ENCODE assay signal across 7 cellular contexts in the genomic region with DNA sequence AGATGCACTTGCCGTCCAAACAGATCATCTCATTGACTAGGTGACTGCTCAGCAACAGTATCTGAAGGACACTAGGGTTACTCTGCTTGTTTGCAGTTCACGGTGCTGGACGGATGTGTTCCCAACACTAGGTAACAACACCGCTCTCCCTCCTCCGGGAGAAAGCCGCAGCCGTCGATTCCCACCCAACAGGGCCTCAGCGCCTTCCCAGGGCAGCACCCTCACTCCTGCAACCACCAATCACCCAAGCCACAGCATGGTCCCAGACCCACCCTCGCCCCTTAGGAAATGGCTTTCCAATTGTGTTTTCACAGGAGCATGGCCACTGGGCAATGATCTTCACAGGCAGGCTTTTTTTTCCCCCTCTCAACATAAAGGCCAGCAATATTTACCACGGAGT. TPM values are rescaled to one million over a fixed set of nuclear protein-coding genes. Genes with fewer than 3 reads are reported as not detected.
DNase-seq lines count a peak whose midpoint lies in the region; ATAC-seq, FAIRE-seq and TF ChIP-seq lines count a peak whose summit lies in the region.

No MANE protein-coding gene starts in this region.

- H3K4me2 ChIP-seq in HCT116 (ENCODE audit: low read length): peak overlapping the region; percentile 84

- no peaks in the 10 kb centered on the region for H3K36me3 ChIP-seq in HCT116 (ENCODE audit: control insufficient read depth in 1 of 2, insufficient read depth in 2 of 2, low read length in 2 of 2)
- no peaks in the 10 kb centered on the region for H3K36me3 ChIP-seq in SK-N-MC (ENCODE audit: insufficient read depth, low read length)
- H3K36me3 ChIP-seq in sigmoid colon: no peaks in the 10 kb centered on the region

- H3K27ac ChIP-seq in HCT116 (ENCODE audit: low read depth, low read length) (no peak overlapping the region; the same call in 1 of the 2 replicates), SK-N-MC (no peak overlapping the region), sigmoid colon (peak overlapping the region; percentile 67 to 73 (median 70))

- H3K79me2 ChIP-seq in HCT116 (ENCODE audit: insufficient read depth, low read length): no peaks in the 10 kb centered on the region

- no peaks in the 10 kb centered on the region for H4K20me1 ChIP-seq in HCT116 (ENCODE audit: insufficient read depth)

- intact Hi-C loops in HCT116 (cut with micrococcal nuclease): no loop called here
- intact Hi-C loops in sigmoid colon (cut with DNase I): loop anchor here (5.0 kb wide), 1 partner anchor 220 kb away; a partner anchor contains a TSS

- FAIRE-seq in D721Med (lab: Jason Lieb, UNC): no peak

- TF ChIP-seq EP300 in sigmoid colon (IDR thresholded peaks at IDR 0.05): no peak

- no peak for TF ChIP-seq POLR2A in HCT116 (IDR thresholded peaks at IDR 0.05; ENCODE audit: borderline replicate concordance, extremely low read depth, insufficient read depth, insufficient read length)
- no peak for TF ChIP-seq POLR2A in sigmoid colon (IDR thresholded peaks at IDR 0.05)

- H3K4me3 ChIP-seq in HCT116 (replicated peaks in 1 of 2; ENCODE audit: low read depth in 1 of 2, low read length in 2 of 2) (peak overlapping the region; percentile 41 to 61), SK-N-MC (peak overlapping the region; percentile 82), sigmoid colon (peak overlapping the region; percentile 59 to 73 (median 66))

- H3K36me3 Mint-ChIP-seq in glutamatergic neuron (ENCODE audit: unreplicated experiment): no peaks in the 10 kb centered on the region

- peaks cover 3% of the 10 kb centered on the region for H3K4me1 Mint-ChIP-seq in glutamatergic neuron (ENCODE audit: low read depth, unreplicated experiment)

- RAD21 ChIA-PET in HCT116 (lab: Charles Lee; ENCODE audit: low non-redundant PET in 1 of 2, low total read pairs in 2 of 2, uncharacterized antibody in 2 of 2, unreplicated experiment in 2 of 2): no interaction called here

- H3K4me1 ChIP-seq in HCT116 (ENCODE audit: control insufficient read depth in 1 of 2, insufficient read depth in 2 of 2, low read length in 2 of 2) (peaks cover 12 to 20% of the 10 kb centered on the region in 2 experiments), sigmoid colon (peaks cover 0 to 29% (median 21%) of the 10 kb centered on the region in 4 donors)

- POLR2A ChIA-PET in HCT116 (lab: Charles Lee): interaction anchor here (1.0 kb wide), 1 partner anchor 9 kb away, joined by 3 read pairs; no protein-coding TSS in a partner anchor

- H3K27ac Mint-ChIP-seq in glutamatergic neuron (ENCODE audit: unreplicated experiment): no peak overlapping the region

- H3K9ac ChIP-seq in HCT116 (ENCODE audit: low read length): peak overlapping the region; percentile 45
- peak overlapping the region; percentile 38 for H3K9ac ChIP-seq in SK-N-MC (ENCODE audit: insufficient read length)

- CTCF ChIA-PET in HCT116 (lab: Charles Lee): interaction anchor here (1.1 to 3.4 kb wide), 2 partner anchors 9 to 19 kb away, joined by 3 to 38 read pairs; no protein-coding TSS in a partner anchor

- peaks cover 2% of the 10 kb centered on the region for H3K27me3 Mint-ChIP-seq in glutamatergic neuron (ENCODE audit: unreplicated experiment)

- ATAC-seq in HCT116: no peak

- TF ChIP-seq CTCF in HCT116 (IDR thresholded peaks at IDR 0.05 in 2 of 3, conservative IDR thresholded peaks at IDR 0.05 in 1 of 3; ENCODE audit: borderline replicate concordance in 1 of 3, insufficient read depth in 1 of 3, low read depth in 2 of 3, low read length in 2 of 3): no peak
- TF ChIP-seq CTCF in glutamatergic neuron (IDR thresholded peaks at IDR 0.05; ENCODE audit: partially characterized antibody, unreplicated experiment): no peak
- no peak for TF ChIP-seq CTCF in sigmoid colon (IDR thresholded peaks at IDR 0.05)
- no peak for TF ChIP-seq CTCF in D721Med (IDR thresholded peaks at IDR 0.05; ENCODE audit: insufficient read depth, missing control alignments)

- H3K9me3 Mint-ChIP-seq in glutamatergic neuron (ENCODE audit: unreplicated experiment): peaks cover 1% of the 10 kb centered on the region

- DNase-seq in HCT116 (ENCODE audit: low read depth, low spot score) (no peak), SK-N-MC (ENCODE audit: low read depth, low spot score) (no peak), glutamatergic neuron (no peak), sigmoid colon (peak; percentile 56), hypothalamus (lab: John Stamatoyannopoulos, UW) (no peak), D721Med (ENCODE audit: insufficient read length, low spot score) (no peak)
- no peak for DNase-seq in activated effector memory CD4-positive, alpha-beta T cell treated with anti-CD3 and anti-CD28 coated beads, Interleukin-2, amount 50 U/mL, for 16 hours

- H3K9me3 ChIP-seq in HCT116 (ENCODE audit: control insufficient read depth in 1 of 2, insufficient read depth in 1 of 2, low read depth in 1 of 2, low read length in 2 of 2) (no peaks in the 10 kb centered on the region), SK-N-MC (ENCODE audit: low read depth, low read length) (no peaks in the 10 kb centered on the region), sigmoid colon (no peaks in the 10 kb centered on the region)

- TF ChIP-seq RAD21 in HCT116 (IDR thresholded peaks at IDR 0.05; ENCODE audit: low read depth): no peak

- H3K4me3 Mint-ChIP-seq in glutamatergic neuron (ENCODE audit: unreplicated experiment): peak overlapping the region; percentile 48

- no peaks in the 10 kb centered on the region for H3K9me2 ChIP-seq in HCT116 (ENCODE audit: insufficient read depth)

- BruUV-seq in HCT116 (replicated peaks; lab: Mats Ljungman, UMichigan): no TSS peak

- peak overlapping the region; percentile 91 for H2AFZ ChIP-seq in HCT116 (ENCODE audit: low read depth, low read length, poor library complexity, severe bottlenecking)

- no peaks in the 10 kb centered on the region for H3K27me3 ChIP-seq in HCT116 (ENCODE audit: insufficient read depth, low read length)
- H3K27me3 ChIP-seq in sigmoid colon: no peaks in the 10 kb centered on the region

- WGBS in sigmoid colon, 2 donors: 87% methylated on average over 11 of the region's 11 CpGs

TF ChIP-seq in HCT116, 20 proteins besides CTCF, POLR2A, EP300 and RAD21:
- no peak for TF ChIP-seq EZH2phosphoT487 (IDR thresholded peaks at IDR 0.05; ENCODE audit: borderline replicate concordance)
- TF ChIP-seq SP1 (IDR thresholded peaks at IDR 0.05; ENCODE audit: low read depth): no peak
- TF ChIP-seq TCF7L2 (IDR thresholded peaks at IDR 0.05; ENCODE audit: borderline replicate concordance, extremely low read depth, insufficient read depth, insufficient read length): no peak
- no peak for TF ChIP-seq SIN3A (IDR thresholded peaks at IDR 0.05; ENCODE audit: low read depth)
- no peak for TF ChIP-seq EZH2 (IDR thresholded peaks at IDR 0.05)
- no peak for TF ChIP-seq CBX3 (IDR thresholded peaks at IDR 0.05; ENCODE audit: low read depth)
- TF ChIP-seq JUND (IDR thresholded peaks at IDR 0.05): no peak
- TF ChIP-seq ELF1 (IDR thresholded peaks at IDR 0.05; ENCODE audit: borderline replicate concordance, low read depth): no peak
- TF ChIP-seq YY1 (IDR thresholded peaks at IDR 0.05; ENCODE audit: extremely low read depth, insufficient replicate concordance, low read depth, low read length): no peak
- TF ChIP-seq, protein P1, sequence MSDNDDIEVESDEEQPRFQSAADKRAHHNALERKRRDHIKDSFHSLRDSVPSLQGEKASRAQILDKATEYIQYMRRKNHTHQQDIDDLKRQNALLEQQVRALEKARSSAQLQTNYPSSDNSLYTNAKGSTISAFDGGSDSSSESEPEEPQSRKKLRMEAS (IDR thresholded peaks at IDR 0.05): no peak

RNA-seq across cellular contexts. Expression of a gene that starts 0.8 kb away (rescaled TPM):
- 1.2 TPM for total RNA-seq in HCT116 (2021; ENCODE audit: unreplicated experiment)
- 1.1 and 1.5 TPM in 2 replicates for polyA plus RNA-seq in HCT116 (2012)
- not detected for total RNA-seq in glutamatergic neuron (ENCODE audit: unreplicated experiment)
- 10 to 100 TPM in 1 of 4 donors, 1 to 10 TPM in 3; 3.6 to 10.2 (median 4.3) TPM for total RNA-seq in sigmoid colon
- polyA plus RNA-seq in sigmoid colon: 1 to 10 TPM in 1 of 3 donors, under 1 TPM in 2; 0.23 to 1.9 (median 0.60) TPM

Comparison
In these comparisons a context has a peak if more than half of its experiments do, and no peak if none do; other contexts are left out.
1. H3K27ac ChIP-seq: peak in sigmoid colon (4 of 4); none in HCT116 (single experiment) and SK-N-MC (single experiment).
2. Peak in every context shown above with its lines, with median percentiles within 50 percentile points of each other: H3K4me3 ChIP-seq.